9 cellular contexts compared by ENCODE assay signal in genomic region chr3:189512039-189512438, GRCh38.
DNase-seq lines count a peak whose midpoint lies in the region; ATAC-seq and TF ChIP-seq lines count a peak whose summit lies in the region.
"Had no signal": no experiment of that assay in that cellular context is flagged by ENCODE, and none has a peak within 500 bp of the region (broad histone marks: within the 10 kb centered on the region; RNA-seq: fewer than 3 reads in every experiment).

No MANE protein-coding gene starts in this region.

- no peak overlapping the region for H3K4me3 ChIP-seq in SU-DHL-6 (ENCODE audit: insufficient read depth, low read length, poor library complexity, severe bottlenecking)
- no peak overlapping the region for H3K4me3 ChIP-seq in neuronal stem cell (ENCODE audit: low read length in 2 of 2)

- H3K9me3 Mint-ChIP-seq in immature natural killer cell = peaks cover 2 to 9% (median 5%) of the 10 kb centered on the region in 6 donors
- H3K9me3 Mint-ChIP-seq: activated CD4-positive, alpha-beta memory T cell treated with anti-CD3 and anti-CD28 coated beads for 36 hours had no signal

- H2AFZ ChIP-seq in SU-DHL-6 (ENCODE audit: low read depth, low read length, severe bottlenecking) (no peak overlapping the region), neuronal stem cell (ENCODE audit: low read length) (no peak overlapping the region)

- H3K27ac Mint-ChIP-seq in immature natural killer cell = no peak overlapping the region
- H3K27ac Mint-ChIP-seq: activated CD4-positive, alpha-beta memory T cell treated with anti-CD3 and anti-CD28 coated beads for 36 hours had no signal

- H3K27ac ChIP-seq in SU-DHL-6 (ENCODE audit: low read depth, low read length) (peak overlapping the region; percentile 61), neuronal stem cell (replicated peaks; ENCODE audit: low read length) (no peak overlapping the region)

- DNase-seq in foreskin melanocyte (no peak), immature natural killer cell (no peak), DMS53 treated with DMSO at 0.1 percent for 48 hours (lab: John Stamatoyannopoulos, UW; ENCODE audit: unreplicated experiment) (no peak), neuronal stem cell (ENCODE audit: low spot score) (no peak)
- DNase-seq: activated CD4-positive, alpha-beta memory T cell treated with anti-CD3 and anti-CD28 coated beads for 36 hours had no signal

- no peaks in the 10 kb centered on the region for H3K79me2 ChIP-seq in SU-DHL-6 (ENCODE audit: insufficient read depth, low read length)

- H3K9me3 ChIP-seq in SU-DHL-6 (ENCODE audit: insufficient read depth, low read length) = no peaks in the 10 kb centered on the region
- H3K9me3 ChIP-seq in neuronal stem cell (replicated peaks in 1 of 2; ENCODE audit: control insufficient read depth in 2 of 2, insufficient read depth in 1 of 2, low read depth in 1 of 2, low read length in 2 of 2) = no peaks in the 10 kb centered on the region

- H3K4me3 Mint-ChIP-seq in immature natural killer cell = no peak overlapping the region
- H3K4me3 Mint-ChIP-seq: activated CD4-positive, alpha-beta memory T cell treated with anti-CD3 and anti-CD28 coated beads for 36 hours had no signal

- H3K4me1 Mint-ChIP-seq in immature natural killer cell = no peaks in the 10 kb centered on the region

- no peak overlapping the region for H3K4ac ChIP-seq in neuronal stem cell (ENCODE audit: low read length)

- H3K9me2 ChIP-seq in SU-DHL-6 (replicated peaks; ENCODE audit: insufficient read depth, low read length) = no peaks in the 10 kb centered on the region

- H4K20me1 ChIP-seq in SU-DHL-6 (ENCODE audit: low read depth, low read length) = no peaks in the 10 kb centered on the region

- H3K18ac ChIP-seq in neuronal stem cell (ENCODE audit: low read length) = no peak overlapping the region

- H3K23ac ChIP-seq in neuronal stem cell (ENCODE audit: low read depth, low read length, poor library complexity) = no peak overlapping the region

- H3K14ac ChIP-seq in neuronal stem cell (ENCODE audit: low read length) = no peak overlapping the region

- H3K4me1 ChIP-seq in neuronal stem cell (ENCODE audit: control insufficient read depth in 2 of 2, insufficient read depth in 1 of 2, low read depth in 1 of 2, low read length in 2 of 2) = no peaks in the 10 kb centered on the region

- TF ChIP-seq CTCF in SU-DHL-6 (IDR thresholded peaks at IDR 0.05; ENCODE audit: insufficient read depth, low read length, poor library complexity, severe bottlenecking) = peak; percentile 20

- peak; percentile 48 for ATAC-seq in GM18499 (IDR thresholded peaks at IDR 0.05; ENCODE audit: insufficient read depth, unreplicated experiment)
- peak; percentile 75 for ATAC-seq in GM21529 (IDR thresholded peaks at IDR 0.05; ENCODE audit: unreplicated experiment)
- ATAC-seq in HG03432 (IDR thresholded peaks at IDR 0.05; ENCODE audit: unreplicated experiment) = peak; percentile 68

- H3K4me2 ChIP-seq in SU-DHL-6 (ENCODE audit: low read depth, low read length, poor library complexity, severe bottlenecking) = peak overlapping the region; percentile 35
- no peak overlapping the region for H3K4me2 ChIP-seq in neuronal stem cell (ENCODE audit: insufficient read depth, low read length, poor library complexity, severe bottlenecking)

- H3K36me3 Mint-ChIP-seq in immature natural killer cell = no peaks in the 10 kb centered on the region
- H3K36me3 Mint-ChIP-seq: activated CD4-positive, alpha-beta memory T cell treated with anti-CD3 and anti-CD28 coated beads for 36 hours had no signal

- H3K79me1 ChIP-seq in neuronal stem cell (ENCODE audit: low read depth, low read length) = no peaks in the 10 kb centered on the region

- H3K9ac ChIP-seq in SU-DHL-6 (ENCODE audit: low read length) (peak overlapping the region; percentile 16; the same call in 1 of the 2 replicates), neuronal stem cell (ENCODE audit: low read depth, low read length, poor library complexity) (no peak overlapping the region)

- H2BK5ac ChIP-seq in neuronal stem cell (ENCODE audit: low read length) = no peak overlapping the region

- H3K27me3 ChIP-seq in SU-DHL-6 (ENCODE audit: low read length) (no peaks in the 10 kb centered on the region), neuronal stem cell (ENCODE audit: control insufficient read depth in 3 of 3, insufficient read depth in 3 of 3, low read depth in 1 of 3, low read length in 3 of 3) (no peaks in the 10 kb centered on the region)

- H2BK15ac ChIP-seq in neuronal stem cell (ENCODE audit: low read length) = no peak overlapping the region

- no peak overlapping the region for H2BK120ac ChIP-seq in neuronal stem cell (ENCODE audit: low read depth, low read length)

- WGBS in neuronal stem cell (ENCODE audit: extremely low coverage in 2 of 2, insufficient read length in 2 of 2, insufficient replicate concordance in 1 of 2), 2 donors = no CpG with 5 or more reads among the region's 1 CpG

- no peak overlapping the region for H4K8ac ChIP-seq in neuronal stem cell (ENCODE audit: low read depth, low read length)

- H3K36me3 ChIP-seq in SU-DHL-6 (ENCODE audit: low read length) = no peaks in the 10 kb centered on the region
- no peaks in the 10 kb centered on the region for H3K36me3 ChIP-seq in neuronal stem cell (replicated peaks in 1 of 2; ENCODE audit: control insufficient read depth in 2 of 2, insufficient read depth in 2 of 2, low read length in 2 of 2)

- H3K27me3 Mint-ChIP-seq in immature natural killer cell (ENCODE audit: low read depth in 3 of 3) = peaks cover 0 to 2% (median 0%) of the 10 kb centered on the region in 3 donors

- H2AK5ac ChIP-seq in neuronal stem cell (ENCODE audit: low read depth, low read length) = no peak overlapping the region

- no peak overlapping the region for H4K91ac ChIP-seq in neuronal stem cell (ENCODE audit: low read depth, low read length, poor library complexity)

- H3F3A ChIP-seq in SU-DHL-6 (ENCODE audit: insufficient read depth) = no peaks in the 10 kb centered on the region

- H2BK12ac ChIP-seq in neuronal stem cell (ENCODE audit: low read length) = no peak overlapping the region
